In the genomic region with DNA sequence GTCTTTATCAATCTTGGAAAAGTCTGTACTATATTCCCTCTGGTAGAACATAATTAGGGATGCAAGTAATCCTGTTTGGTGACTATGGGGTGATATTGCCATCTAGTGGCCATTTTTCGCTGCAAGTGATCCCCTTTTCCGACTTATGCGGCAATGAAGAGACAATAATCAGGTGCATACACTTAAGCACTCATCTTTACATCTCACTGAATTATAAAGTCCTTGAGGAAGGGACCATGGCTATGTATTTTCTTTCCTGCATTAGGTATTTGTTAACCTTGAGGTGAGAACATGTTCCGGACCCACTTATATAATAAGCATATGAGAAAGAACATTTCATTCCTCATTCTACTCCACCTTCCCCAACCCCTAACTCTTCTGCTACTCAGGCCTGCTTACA, we compare ENCODE assay signal across 9 cellular contexts. TPM values are rescaled to one million over a fixed set of nuclear protein-coding genes. Genes with fewer than 3 reads are reported as not detected.
DNase-seq lines count a peak whose midpoint lies in the region; ATAC-seq and TF ChIP-seq lines count a peak whose summit lies in the region.
"Had no signal": no experiment of that assay in that cellular context is flagged by ENCODE, and none has a peak within 500 bp of the region (broad histone marks: within the 10 kb centered on the region; RNA-seq: fewer than 3 reads in every experiment).

No MANE protein-coding gene starts in this region.

- H3K4me3 Mint-ChIP-seq in T-cell, result no peak overlapping the region
- H3K4me3 Mint-ChIP-seq in stimulated activated effector memory CD8-positive, alpha-beta T cell treated with anti-CD3 and anti-CD28 coated beads, Interleukin-12 subunit alpha, Interleukin-12 subunit beta, amount 100 ng/mL, for 72 hours, result no peak overlapping the region
- H3K4me3 Mint-ChIP-seq: T-helper 1 cell treated with Interleukin-12 subunit alpha and Interleukin-12 subunit beta and Interleukin-4 antibody, amounts not matched to agents 30 μg/mL and 1 μg/mL, for 36 hours had no signal

- peaks cover 0 to 11% (median 7%) of the 10 kb centered on the region in 3 donors for H3K4me1 Mint-ChIP-seq in T-cell
- no peaks in the 10 kb centered on the region for H3K4me1 Mint-ChIP-seq in stimulated activated effector memory CD8-positive, alpha-beta T cell treated with anti-CD3 and anti-CD28 coated beads, Interleukin-12 subunit alpha, Interleukin-12 subunit beta, amount 100 ng/mL, for 72 hours

- no peak overlapping the region for H3K27ac Mint-ChIP-seq in T-cell
- H3K27ac Mint-ChIP-seq in stimulated activated effector memory CD8-positive, alpha-beta T cell treated with anti-CD3 and anti-CD28 coated beads, Interleukin-12 subunit alpha, Interleukin-12 subunit beta, amount 100 ng/mL, for 72 hours, result no peak overlapping the region
- H3K27ac Mint-ChIP-seq: T-helper 1 cell treated with Interleukin-12 subunit alpha and Interleukin-12 subunit beta and Interleukin-4 antibody, amounts not matched to agents 30 μg/mL and 1 μg/mL, for 36 hours had no signal

- H3K27me3 Mint-ChIP-seq in T-cell, result no peaks in the 10 kb centered on the region

- TF ChIP-seq CTCF in coronary artery (IDR thresholded peaks at IDR 0.05), result peak; percentile 86

- peaks cover 50% of the 10 kb centered on the region for H3K36me3 Mint-ChIP-seq in T-cell
- H3K36me3 Mint-ChIP-seq in stimulated activated effector memory CD8-positive, alpha-beta T cell treated with anti-CD3 and anti-CD28 coated beads, Interleukin-12 subunit alpha, Interleukin-12 subunit beta, amount 100 ng/mL, for 72 hours, result peaks cover 65% of the 10 kb centered on the region

- peak; percentile 49 for ATAC-seq in GM21367 (IDR thresholded peaks at IDR 0.05; ENCODE audit: unreplicated experiment)
- ATAC-seq in T-cell (replicated peaks in 1 of 4), result peak in 2 of 4 experiments; percentile 36 to 48
- ATAC-seq in left lobe of liver, result peak; percentile 92
- peak; percentile 53 for ATAC-seq in stimulated activated effector memory CD8-positive, alpha-beta T cell treated with anti-CD3 and anti-CD28 coated beads, Interleukin-12 subunit alpha, Interleukin-12 subunit beta, amount 100 ng/mL, for 72 hours

- H3K27ac ChIP-seq in coronary artery, result no peak overlapping the region

- POLR2A ChIA-PET in T-cell (lab: Charles Lee), result interaction anchor here in 1 of 2 donors (1.0 kb wide), 1 partner anchor 409 kb away, joined by 12 read pairs; no protein-coding TSS in a partner anchor

- H3K4me3 ChIP-seq in coronary artery, result no peak overlapping the region

- CTCF ChIA-PET in T-cell (lab: Charles Lee), result interaction anchor here (0.6 to 5.6 kb wide), 40 partner anchors 9 to 1610 kb away, joined by 3 to 67 read pairs (median 4); a partner anchor contains a TSS

- H3K9me3 Mint-ChIP-seq in T-cell, result peaks cover 10 to 12% (median 12%) of the 10 kb centered on the region in 3 donors
- peaks cover 11% of the 10 kb centered on the region for H3K9me3 Mint-ChIP-seq in stimulated activated effector memory CD8-positive, alpha-beta T cell treated with anti-CD3 and anti-CD28 coated beads, Interleukin-12 subunit alpha, Interleukin-12 subunit beta, amount 100 ng/mL, for 72 hours

- DNase-seq in CMK (ENCODE audit: low read depth), result peak; percentile 27
- DNase-seq in NCI-H146 treated with DMSO at 0.1 percent for 48 hours (lab: John Stamatoyannopoulos, UW; ENCODE audit: unreplicated experiment), result peak; percentile 46
- DNase-seq in T-cell, result peak in 23 of 34 experiments; percentile 5 to 53 (median 35)
- DNase-seq in coronary artery (ENCODE audit: low spot score), result no peak
- DNase-seq in left lobe of liver (ENCODE audit: low spot score), result no peak
- peak; percentile 30 to 68 for DNase-seq in stimulated activated effector memory CD8-positive, alpha-beta T cell treated with anti-CD3 and anti-CD28 coated beads, Interleukin-12 subunit alpha, Interleukin-12 subunit beta, amount 100 ng/mL, for 72 hours (ENCODE audit: low spot score in 2 of 2)
- DNase-seq in amniotic stem cell (lab: John Stamatoyannopoulos, UW), result no peak

RNA-seq across cellular contexts. Expression of a gene that starts 19.6 kb away (rescaled TPM):
- total RNA-seq in T-cell (not detected), left lobe of liver (not detected)

RNA-seq across cellular contexts. Expression of a gene that starts 21.0 kb away (rescaled TPM):
- total RNA-seq in T-cell, result 10 to 100 TPM; 22.5 to 31.9 (median 25.1) TPM
- total RNA-seq in left lobe of liver, result 8.8 TPM

Comparison
In these comparisons a context has a peak if more than half of its experiments do, and no peak if none do; other contexts are left out.
1. DNase-seq: peak in CMK (single experiment), NCI-H146 treated with DMSO at 0.1 percent for 48 hours (single experiment), T-cell (23 of 34) and stimulated activated effector memory CD8-positive, alpha-beta T cell treated with anti-CD3 and anti-CD28 coated beads, Interleukin-12 subunit alpha, Interleukin-12 subunit beta, amount 100 ng/mL, for 72 hours (2 of 2); none in coronary artery (single experiment), left lobe of liver (single experiment) and amniotic stem cell (single experiment).